1 cellular context compared by ENCODE assay signal in genomic region chr4:8473198-8473919, GRCh38.
TF ChIP-seq lines count a peak whose summit lies in the region.

No MANE protein-coding gene starts in this region.

TF ChIP-seq in K562, 482 proteins besides CTCF, POLR2A, EP300 and RAD21:
- TF ChIP-seq HEY1 (CRISPR knock-in tag; IDR thresholded peaks at IDR 0.05; ENCODE audit: borderline replicate concordance) (no peak), NFIX (CRISPR knock-in tag; IDR thresholded peaks at IDR 0.05; ENCODE audit: low read depth) (0 out of 2 replicates have a peak, but pooled peaks have one; percentile 12), ZNF274 (IDR thresholded peaks at IDR 0.05; ENCODE audit: borderline replicate concordance, low read depth, low read length) (no peak), PHB (CRISPR knock-in tag; IDR thresholded peaks at IDR 0.05) (no peak), NR1H2 (CRISPR knock-in tag; IDR thresholded peaks at IDR 0.05) (no peak), ZBTB5 (IDR thresholded peaks at IDR 0.05) (no peak), ZNF407 (IDR thresholded peaks at IDR 0.05; ENCODE audit: low read depth) (no peak), PBX2 (CRISPR knock-in tag; IDR thresholded peaks at IDR 0.05; ENCODE audit: low read depth) (no peak), PBX2 (tag; conservative IDR thresholded peaks at IDR 0.05; ENCODE audit: low read depth) (no peak), TAL1 (IDR thresholded peaks at IDR 0.05) (no peak), GTF2E2 (tag; IDR thresholded peaks at IDR 0.05) (no peak), SETDB1 (IDR thresholded peaks at IDR 0.05; ENCODE audit: low read length) (no peak), SREBF2 (CRISPR knock-in tag; IDR thresholded peaks at IDR 0.05) (no peak), COPS2 (conservative IDR thresholded peaks at IDR 0.05) (no peak), MECOM (CRISPR knock-in tag; IDR thresholded peaks at IDR 0.05) (no peak), FOXO4 (CRISPR knock-in tag; IDR thresholded peaks at IDR 0.05) (no peak), ZNF589 (CRISPR knock-in tag; IDR thresholded peaks at IDR 0.05; ENCODE audit: low read depth) (0 out of 2 replicates have a peak, but pooled peaks have one; percentile 56), NFIC (IDR thresholded peaks at IDR 0.05) (peak; percentile 90), NRF1 (conservative IDR thresholded peaks at IDR 0.05 in 1 of 2, IDR thresholded peaks at IDR 0.05 in 1 of 2) (no peak), MEIS2 (IDR thresholded peaks at IDR 0.05; ENCODE audit: partially characterized antibody) (no peak), MTA1 (IDR thresholded peaks at IDR 0.05; ENCODE audit: borderline replicate concordance) (no peak), SIRT6 (IDR thresholded peaks at IDR 0.05; ENCODE audit: low read depth, low read length) (no peak), ZNF551 (CRISPR knock-in tag; IDR thresholded peaks at IDR 0.05) (no peak), POLR2G (IDR thresholded peaks at IDR 0.05; ENCODE audit: low read depth, low read length) (0 out of 2 replicates have a peak, but pooled peaks have one; percentile 16), BDP1 (IDR thresholded peaks at IDR 0.05; ENCODE audit: insufficient read depth, insufficient read length) (no peak), STAT6 (CRISPR knock-in tag; IDR thresholded peaks at IDR 0.05) (no peak), ZBTB33 (CRISPR knock-in tag; IDR thresholded peaks at IDR 0.05) (peak; percentile 77), ZNF347 (CRISPR knock-in tag; IDR thresholded peaks at IDR 0.05; ENCODE audit: low read depth) (no peak), NR0B1 (IDR thresholded peaks at IDR 0.05; ENCODE audit: partially characterized antibody) (no peak)
